Comparison of ENCODE assay signal across 1 cellular context in the genomic region with DNA sequence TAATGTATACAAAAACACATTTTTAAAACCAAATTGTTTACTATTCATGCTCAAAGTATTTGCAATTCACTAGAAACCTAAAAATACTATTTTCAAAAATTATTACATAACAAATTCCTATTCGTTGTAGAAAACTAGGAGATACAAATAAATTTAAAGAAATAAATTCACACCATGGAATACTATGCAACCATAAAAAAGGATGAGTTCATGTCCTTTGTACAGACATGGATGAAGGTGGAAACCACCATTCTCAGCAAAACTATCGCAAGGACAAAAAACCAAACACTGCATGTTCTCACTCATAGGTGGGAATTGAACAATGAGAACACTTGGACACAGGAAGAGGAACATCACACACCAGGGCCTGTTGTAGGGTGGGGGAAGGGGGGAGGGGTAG.
A peak's percentile ranks its signal among the peaks of the same experiment; 100 is the strongest.
TF ChIP-seq lines count a peak whose summit lies in the region.

No MANE protein-coding gene starts in this region.

TF ChIP-seq in HEK293, 187 proteins besides CTCF, POLR2A, EP300 and RAD21 (continued from another document):
- TF ChIP-seq ZNF18 (tag by site-specific recombination; IDR thresholded peaks at IDR 0.05), result peak; percentile 45; the same call in 1 of the 2 replicates
TF ChIP-seq in HEK293: peak in this region for 2; not testable (repeated sequence) for 185.
